Comparison of ENCODE assay signal across 20 cellular contexts in genomic region chrX:107482046-107482445, GRCh38. TPM values are rescaled to one million over a fixed set of nuclear protein-coding genes. Genes with fewer than 3 reads are reported as not detected.
DNase-seq lines count a peak whose midpoint lies in the region; ATAC-seq, FAIRE-seq and TF ChIP-seq lines count a peak whose summit lies in the region.
"Had no signal": no experiment of that assay in that cellular context is flagged by ENCODE, and none has a peak within 500 bp of the region (broad histone marks: within the 10 kb centered on the region; RNA-seq: fewer than 3 reads in every experiment).

No MANE protein-coding gene starts in this region.

- no peak overlapping the region for H3K4me3 ChIP-seq in left lung
- H3K4me3 ChIP-seq: BLaER1 treated with 17β-estradiol and CSF1 and Interleukin-3, amounts not matched to agents 10 nM and 100 nM; Peyer's patch had no signal

- H3K27ac Mint-ChIP-seq in activated T-helper 1 cell treated with anti-CD3 and anti-CD28 coated beads, Interleukin-12 subunit alpha, Interleukin-12 subunit beta, Interleukin-2, Interleukin-4 antibody, amounts not matched to agents 30 ng/mL and 10 ng/mL and 1 ng/mL, durations not matched to agents 14 hours and 24 hours and 36 hours: peak overlapping the region; percentile 29
- H3K27ac Mint-ChIP-seq: CD8-positive, alpha-beta T cell had no signal

- no peak overlapping the region for H3K27ac ChIP-seq in left lung
- H3K27ac ChIP-seq: BLaER1 treated with 17β-estradiol and CSF1 and Interleukin-3, amounts not matched to agents 10 nM and 100 nM; Peyer's patch had no signal

- no peaks in the 10 kb centered on the region for H3K4me1 Mint-ChIP-seq in activated T-helper 1 cell treated with anti-CD3 and anti-CD28 coated beads, Interleukin-12 subunit alpha, Interleukin-12 subunit beta, Interleukin-2, Interleukin-4 antibody, amounts not matched to agents 30 ng/mL and 10 ng/mL and 1 ng/mL, durations not matched to agents 14 hours and 24 hours and 36 hours (ENCODE audit: low read depth)

- peaks cover 10% of the 10 kb centered on the region for H3K27me3 Mint-ChIP-seq in activated T-helper 1 cell treated with anti-CD3 and anti-CD28 coated beads, Interleukin-12 subunit alpha, Interleukin-12 subunit beta, Interleukin-2, Interleukin-4 antibody, amounts not matched to agents 30 ng/mL and 10 ng/mL and 1 ng/mL, durations not matched to agents 14 hours and 24 hours and 36 hours (ENCODE audit: insufficient read depth)

- H3K4me1 ChIP-seq in left lung: no peaks in the 10 kb centered on the region
- H3K4me1 ChIP-seq: Peyer's patch had no signal

- H3K27me3 ChIP-seq in left lung: peaks cover 0 to 11% of the 10 kb centered on the region in 2 donors
- H3K27me3 ChIP-seq: Peyer's patch had no signal

- H3K36me3 Mint-ChIP-seq in activated T-helper 1 cell treated with anti-CD3 and anti-CD28 coated beads, Interleukin-12 subunit alpha, Interleukin-12 subunit beta, Interleukin-2, Interleukin-4 antibody, amounts not matched to agents 30 ng/mL and 10 ng/mL and 1 ng/mL, durations not matched to agents 14 hours and 24 hours and 36 hours (ENCODE audit: low read depth): no peaks in the 10 kb centered on the region
- H3K36me3 Mint-ChIP-seq: CD8-positive, alpha-beta T cell had no signal

- H3K9me3 Mint-ChIP-seq in activated T-helper 1 cell treated with anti-CD3 and anti-CD28 coated beads, Interleukin-12 subunit alpha, Interleukin-12 subunit beta, Interleukin-2, Interleukin-4 antibody, amounts not matched to agents 30 ng/mL and 10 ng/mL and 1 ng/mL, durations not matched to agents 14 hours and 24 hours and 36 hours: no peaks in the 10 kb centered on the region
- H3K9me3 Mint-ChIP-seq: CD8-positive, alpha-beta T cell had no signal

- TF ChIP-seq POLR2A in GM12891 (IDR thresholded peaks at IDR 0.05; ENCODE audit: low read depth, low read length): no peak

- H3K9me3 ChIP-seq in left lung: no peaks in the 10 kb centered on the region
- H3K9me3 ChIP-seq: BLaER1 treated with 17β-estradiol and CSF1 and Interleukin-3, amounts not matched to agents 10 nM and 100 nM; Peyer's patch had no signal

- DNase-seq in DMS79 (lab: John Stamatoyannopoulos, UW): peak; percentile 27
- DNase-seq in NCI-H2029 (lab: John Stamatoyannopoulos, UW): peak; percentile 47
- DNase-seq in activated T-helper 1 cell treated with anti-CD3 and anti-CD28 coated beads, Interleukin-12 subunit alpha, Interleukin-12 subunit beta, Interleukin-2, Interleukin-4 antibody, amounts not matched to agents 30 ng/mL and 10 ng/mL and 1 ng/mL, durations not matched to agents 14 hours and 24 hours and 36 hours (ENCODE audit: low spot score): no peak
- DNase-seq in left lung: no peak
- no peak for DNase-seq in GM12891 (ENCODE audit: insufficient read length, low spot score)
- DNase-seq in dermis blood vessel endothelial cell: no peak
- no peak for DNase-seq in NCI-H146 treated with DMSO at 0.1 percent for 48 hours (lab: John Stamatoyannopoulos, UW; ENCODE audit: unreplicated experiment)
- DNase-seq: 8988T; CD8-positive, alpha-beta T cell; GF-D8; KG1; NCI-H1105; NCI-H146; NCI-H2081 treated with DMSO at 0.1 percent for 48 hours; NCI-H226; NCI-H748 treated with DMSO at 0.1 percent for 48 hours; Peyer's patch had no signal

- H3K4me3 Mint-ChIP-seq in activated T-helper 1 cell treated with anti-CD3 and anti-CD28 coated beads, Interleukin-12 subunit alpha, Interleukin-12 subunit beta, Interleukin-2, Interleukin-4 antibody, amounts not matched to agents 30 ng/mL and 10 ng/mL and 1 ng/mL, durations not matched to agents 14 hours and 24 hours and 36 hours: no peak overlapping the region
- H3K4me3 Mint-ChIP-seq: CD8-positive, alpha-beta T cell had no signal

- FAIRE-seq in GM12891 (lab: Jason Lieb, UNC): no peak
- FAIRE-seq: GM19239 had no signal

- intact Hi-C loops in activated T-helper 1 cell treated with anti-CD3 and anti-CD28 coated beads, Interleukin-12 subunit alpha, Interleukin-12 subunit beta, Interleukin-2, Interleukin-4 antibody, amounts not matched to agents 30 ng/mL and 10 ng/mL and 1 ng/mL, durations not matched to agents 14 hours and 24 hours and 36 hours (cut with micrococcal nuclease): no loop called here
- intact Hi-C loops in left lung (cut with DNase I): no loop called here

- peak; percentile 42 for ATAC-seq in left lung
- ATAC-seq: CD8-positive, alpha-beta T cell; SK-N-SH treated with all-trans-retinoic acid at 6 μM for 48 hours had no signal

- H3K36me3 ChIP-seq in left lung: no peaks in the 10 kb centered on the region
- H3K36me3 ChIP-seq: BLaER1 treated with 17β-estradiol and CSF1 and Interleukin-3, amounts not matched to agents 10 nM and 100 nM; Peyer's patch had no signal

- TF ChIP-seq CTCF in left lung (IDR thresholded peaks at IDR 0.05): no peak

TF ChIP-seq in GM12891, 5 proteins besides CTCF, POLR2A, EP300 and RAD21:
- TF ChIP-seq PAX5 (IDR thresholded peaks at IDR 0.05; ENCODE audit: insufficient read depth, low read length, severe bottlenecking) (no peak), SPI1 (IDR thresholded peaks at IDR 0.05; ENCODE audit: low read depth, low read length) (no peak), TAF1 (IDR thresholded peaks at IDR 0.05; ENCODE audit: low read depth, low read length) (no peak), POU2F2 (IDR thresholded peaks at IDR 0.05; ENCODE audit: low read depth, low read length) (no peak), POLR2AphosphoS5 (IDR thresholded peaks at IDR 0.05; ENCODE audit: low read depth, low read length) (no peak)

RNA-seq across cellular contexts. Expression of gene FRMPD3, which starts 32.6 kb away (rescaled TPM):
- total RNA-seq in activated T-helper 1 cell treated with anti-CD3 and anti-CD28 coated beads, Interleukin-12 subunit alpha, Interleukin-12 subunit beta, Interleukin-2, Interleukin-4 antibody, amounts not matched to agents 30 ng/mL and 10 ng/mL and 1 ng/mL, durations not matched to agents 14 hours and 24 hours and 36 hours: not detected in 2 replicates
- total RNA-seq in left lung: under 1 TPM; 0.32 to 0.39 TPM
- not detected for polyA plus RNA-seq in GM12891 (2012; ENCODE audit: low read depth, missing spikeins)
- total RNA-seq in dermis blood vessel endothelial cell: not detected in 2 replicates

Comparison
In these comparisons a context has a peak if more than half of its experiments do, and no peak if none do; other contexts are left out.
1. DNase-seq: peak in DMS79 (single experiment) and NCI-H2029 (single experiment); none in activated T-helper 1 cell treated with anti-CD3 and anti-CD28 coated beads, Interleukin-12 subunit alpha, Interleukin-12 subunit beta, Interleukin-2, Interleukin-4 antibody, amounts not matched to agents 30 ng/mL and 10 ng/mL and 1 ng/mL, durations not matched to agents 14 hours and 24 hours and 36 hours (single experiment), left lung (0 of 2), GM12891 (single experiment), dermis blood vessel endothelial cell (single experiment) and NCI-H146 treated with DMSO at 0.1 percent for 48 hours (single experiment).